8 cellular contexts compared by ENCODE assay signal in genomic region chr17:29140051-29140582, GRCh38. TPM values are rescaled to one million over a fixed set of nuclear protein-coding genes. Genes with fewer than 3 reads are reported as not detected.
A peak's percentile ranks its signal among the peaks of the same experiment; 100 is the strongest.
DNase-seq lines count a peak whose midpoint lies in the region; ATAC-seq, FAIRE-seq and TF ChIP-seq lines count a peak whose summit lies in the region.

No MANE protein-coding gene starts in this region.

- H3K9me3 ChIP-seq in pancreas (no peaks in the 10 kb centered on the region), tibial artery (no peaks in the 10 kb centered on the region)

- TF ChIP-seq CTCF in pancreas (IDR thresholded peaks at IDR 0.05) (no peak), tibial artery (IDR thresholded peaks at IDR 0.05) (no peak)

- DNase-seq in GM12891 (ENCODE audit: insufficient read length, low spot score) (no peak), SHP77 (lab: John Stamatoyannopoulos, UW) (peak; percentile 52 to 78), foreskin melanocyte (peak; percentile 60), pancreas (peak; percentile 80 to 93 (median 85)), tibial artery (peak; percentile 88 to 97), NCI-H345 treated with DMSO at 0.1 percent for 48 hours (lab: John Stamatoyannopoulos, UW; ENCODE audit: unreplicated experiment) (no peak)
- DNase-seq in activated T-helper 9 cell treated with anti-CD3 and anti-CD28 coated beads, Interleukin-2, amount 50 U/mL, for 16 hours (ENCODE audit: low read depth): peak; percentile 73

- H3K36me3 ChIP-seq in pancreas (no peaks in the 10 kb centered on the region), tibial artery (no peaks in the 10 kb centered on the region)

- intact Hi-C loops in pancreas (cut with DNase I): loop anchor here in 2 of 3 donors (10.0 kb wide), 2 partner anchors 75 to 145 kb away; no protein-coding TSS in a partner anchor
- intact Hi-C loops in tibial artery (cut with DNase I; ENCODE audit: low total_unique reads): loop anchor here (2.0 kb wide), 1 partner anchor 159 kb away; no protein-coding TSS in a partner anchor

- H3K27me3 ChIP-seq in pancreas: no peaks in the 10 kb centered on the region
- no peaks in the 10 kb centered on the region for H3K27me3 ChIP-seq in tibial artery

- TF ChIP-seq POLR2A in GM12891 (IDR thresholded peaks at IDR 0.05; ENCODE audit: low read depth, low read length): peak; percentile 56

- WGBS in pancreas, 2 donors: 8 to 11% methylated on average over 14 of the region's 14 CpGs

- H3K27ac ChIP-seq in pancreas (peak overlapping the region in 2 of 4 donors; percentile 8 to 17), tibial artery (peak overlapping the region; percentile 74 to 87)

- ATAC-seq in HG03039 (IDR thresholded peaks at IDR 0.05; ENCODE audit: unreplicated experiment): peak; percentile 48
- ATAC-seq in pancreas: peak; percentile 88 to 94 (median 92)

- FAIRE-seq in GM12891 (lab: Jason Lieb, UNC) (peak; percentile 87), pancreas (lab: Jason Lieb, UNC) (no peak)

- peak overlapping the region in 1 of 4 donors; percentile 34 for H3K4me3 ChIP-seq in pancreas
- H3K4me3 ChIP-seq in tibial artery: peak overlapping the region; percentile 52

- H3K4me1 ChIP-seq in pancreas (peaks cover 0 to 7% (median 0%) of the 10 kb centered on the region in 3 donors), tibial artery (peaks cover 0 to 47% (median 35%) of the 10 kb centered on the region in 4 donors)

TF ChIP-seq in GM12891, 5 proteins besides CTCF, POLR2A, EP300 and RAD21:
- TF ChIP-seq PAX5 (IDR thresholded peaks at IDR 0.05; ENCODE audit: insufficient read depth, low read length, severe bottlenecking): no peak

RNA-seq across cellular contexts. Expression of gene MYO18A, which starts 40.1 kb away (rescaled TPM):
- polyA plus RNA-seq in GM12891 (2012; ENCODE audit: low read depth, missing spikeins): 25.5 TPM
- 10 to 100 TPM; 21.3 to 47.0 (median 28.9) TPM for total RNA-seq in pancreas
- 10 to 100 TPM; 48.2 to 85.3 TPM for polyA plus RNA-seq in pancreas

Comparison
In these comparisons a context has a peak if more than half of its experiments do, and no peak if none do; other contexts are left out.
1. DNase-seq: peak in SHP77 (2 of 2), activated T-helper 9 cell treated with anti-CD3 and anti-CD28 coated beads, Interleukin-2, amount 50 U/mL, for 16 hours (single experiment), foreskin melanocyte (single experiment), pancreas (6 of 6) and tibial artery (2 of 2); none in GM12891 (single experiment) and NCI-H345 treated with DMSO at 0.1 percent for 48 hours (single experiment).